11 cellular contexts compared by ENCODE assay signal in genomic region chr5:177363565-177363964, GRCh38. TPM values are rescaled to one million over a fixed set of nuclear protein-coding genes. Genes with fewer than 3 reads are reported as not detected.
DNase-seq lines count a peak whose midpoint lies in the region; ATAC-seq and TF ChIP-seq lines count a peak whose summit lies in the region.
"Had no signal": no experiment of that assay in that cellular context is flagged by ENCODE, and none has a peak within 500 bp of the region (broad histone marks: within the 10 kb centered on the region; RNA-seq: fewer than 3 reads in every experiment).

No MANE protein-coding gene starts in this region.

- WGBS in GM23248 (ENCODE audit: low coverage in 1 of 2, low lambda C conversion rate in 2 of 2, missing lambda C conversion rate in 2 of 2), 2 experiments = 28 to 29% methylated on average over 10 of the region's 10 CpGs

- no peak overlapping the region for H3K27ac Mint-ChIP-seq in glutamatergic neuron (ENCODE audit: unreplicated experiment)

- peaks cover 19% of the 10 kb centered on the region for H3K4me1 ChIP-seq in GM23248 (ENCODE audit: insufficient read depth)

- H3K4me3 ChIP-seq in GM23248 (peak overlapping the region; percentile 47), SK-N-MC (peak overlapping the region; percentile 74), fibroblast of pulmonary artery (replicated peaks; ENCODE audit: low read depth, low read length) (peak overlapping the region; percentile 44), skeletal muscle cell (ENCODE audit: low read depth, low read length) (peak overlapping the region; percentile 39)

- H3K4me2 ChIP-seq in GM23248 (ENCODE audit: unreplicated experiment) = peak overlapping the region; percentile 69

- H3K9me3 ChIP-seq in GM23248 (ENCODE audit: low read depth) (no peaks in the 10 kb centered on the region), SK-N-MC (ENCODE audit: low read depth, low read length) (no peaks in the 10 kb centered on the region)

- in situ Hi-C loops in GM23248 (cut with MboI) = no loop called here

- no peak overlapping the region for H3K4me3 Mint-ChIP-seq in glutamatergic neuron (ENCODE audit: unreplicated experiment)

- H3K79me2 ChIP-seq in GM23248 (ENCODE audit: insufficient read depth) = no peaks in the 10 kb centered on the region

- H4K20me1 ChIP-seq in GM23248 (ENCODE audit: insufficient read depth) = no peaks in the 10 kb centered on the region

- no peaks in the 10 kb centered on the region for H3F3A ChIP-seq in GM23248 (ENCODE audit: insufficient read depth)

- peak overlapping the region; percentile 67 for H2AFZ ChIP-seq in GM23248

- no peak for ATAC-seq in HG02759 (IDR thresholded peaks at IDR 0.05; ENCODE audit: unreplicated experiment)

- H3K9me2 ChIP-seq in GM23248 (ENCODE audit: insufficient read depth) = no peaks in the 10 kb centered on the region

- peaks cover 4% of the 10 kb centered on the region for H3K9me3 Mint-ChIP-seq in glutamatergic neuron (ENCODE audit: unreplicated experiment)

- peaks cover 9% of the 10 kb centered on the region for H3K27me3 Mint-ChIP-seq in glutamatergic neuron (ENCODE audit: unreplicated experiment)

- peaks cover 8% of the 10 kb centered on the region for H3K4me1 Mint-ChIP-seq in glutamatergic neuron (ENCODE audit: low read depth, unreplicated experiment)

- TF ChIP-seq CTCF in fibroblast of pulmonary artery (IDR thresholded peaks at IDR 0.05; ENCODE audit: low read length, missing control alignments) (no peak), glutamatergic neuron (IDR thresholded peaks at IDR 0.05; ENCODE audit: partially characterized antibody, unreplicated experiment) (no peak)

- H3K27me3 ChIP-seq in GM23248 (replicated peaks; ENCODE audit: insufficient read depth) = no peaks in the 10 kb centered on the region

- H3K36me3 ChIP-seq in GM23248 (ENCODE audit: low read depth) (no peaks in the 10 kb centered on the region), SK-N-MC (ENCODE audit: insufficient read depth, low read length) (no peaks in the 10 kb centered on the region)

- H3K36me3 Mint-ChIP-seq in glutamatergic neuron (ENCODE audit: unreplicated experiment) = no peaks in the 10 kb centered on the region

- no peak overlapping the region for H3K9ac ChIP-seq in GM23248
- H3K9ac ChIP-seq in SK-N-MC (ENCODE audit: insufficient read length) = no peak overlapping the region

- H3K27ac ChIP-seq in GM23248 (no peak overlapping the region), SK-N-MC (no peak overlapping the region)

- DNase-seq in GM23248 = no peak
- DNase-seq in SK-N-MC (ENCODE audit: low read depth, low spot score) = no peak
- no peak for DNase-seq in fibroblast of pulmonary artery (ENCODE audit: low read depth)
- DNase-seq in skeletal muscle cell (ENCODE audit: low read depth) = no peak
- no peak for DNase-seq in glutamatergic neuron
- DNase-seq in HuH-7 (ENCODE audit: low spot score) = no peak
- no peak for DNase-seq in dedifferentiated amniotic fluid mesenchymal stem cell (ENCODE audit: extremely low spot score)
- DNase-seq: amniotic stem cell had no signal

RNA-seq across cellular contexts. Expression of gene RGS14, which starts 5.8 kb away (rescaled TPM):
- total RNA-seq in GM23248 (2014; rRNA removed; shearing (Covaris generic)) = 4.3 and 6.4 TPM in 2 replicates
- 2.2 and 2.5 TPM in 2 replicates for polyA plus RNA-seq in GM23248 (2016; fragmentation: Nextera tagmentation; extraction: Ambion mirVana)
- total RNA-seq in glutamatergic neuron (ENCODE audit: unreplicated experiment) = 15.9 TPM

RNA-seq across cellular contexts. Expression of gene LMAN2, which starts 12.1 kb away (rescaled TPM):
- total RNA-seq in GM23248 (2014; rRNA removed; shearing (Covaris generic)) = 313 and 389 TPM in 2 replicates
- 303 and 313 TPM in 2 replicates for polyA plus RNA-seq in GM23248 (2016; fragmentation: Nextera tagmentation; extraction: Ambion mirVana)
- total RNA-seq in glutamatergic neuron (ENCODE audit: unreplicated experiment) = 75.6 TPM

RNA-seq across cellular contexts. Expression of gene SLC34A1, which starts 20.7 kb away (rescaled TPM):
- not detected in 2 replicates for total RNA-seq in GM23248 (2014; rRNA removed; shearing (Covaris generic))
- polyA plus RNA-seq in GM23248 (2016; fragmentation: Nextera tagmentation; extraction: Ambion mirVana) = not detected in 2 replicates
- total RNA-seq in glutamatergic neuron (ENCODE audit: unreplicated experiment) = not detected
- total RNA-seq: urinary bladder had no signal

RNA-seq across cellular contexts. Expression of gene PFN3, which starts 36.9 kb away (rescaled TPM):
- total RNA-seq in GM23248 (2014; rRNA removed; shearing (Covaris generic)) = not detected in 2 replicates
- not detected in 2 replicates for polyA plus RNA-seq in GM23248 (2016; fragmentation: Nextera tagmentation; extraction: Ambion mirVana)
- total RNA-seq in glutamatergic neuron (ENCODE audit: unreplicated experiment) = not detected
- total RNA-seq: mononuclear cell, urinary bladder had no signal
- polyA plus RNA-seq: urinary bladder had no signal

RNA-seq across cellular contexts. Expression of gene F12, which starts 45.8 kb away (rescaled TPM):
- 0.43 and 1.3 TPM in 2 replicates for total RNA-seq in GM23248 (2014; rRNA removed; shearing (Covaris generic))
- 1.2 and 1.8 TPM in 2 replicates for polyA plus RNA-seq in GM23248 (2016; fragmentation: Nextera tagmentation; extraction: Ambion mirVana)
- 5.4 TPM for total RNA-seq in glutamatergic neuron (ENCODE audit: unreplicated experiment)
- total RNA-seq: urinary bladder had no signal
